ENCODE assay signal across 8 cellular contexts in genomic region chr1:27600500-27601175, GRCh38. TPM values are rescaled to one million over a fixed set of nuclear protein-coding genes. Genes with fewer than 3 reads are reported as not detected.
DNase-seq lines count a peak whose midpoint lies in the region; ATAC-seq and TF ChIP-seq lines count a peak whose summit lies in the region.

No MANE protein-coding gene starts in this region.

- H3K79me2 ChIP-seq in DND-41 (ENCODE audit: insufficient read depth, low read length), result peaks cover 82% of the 10 kb centered on the region
- peaks cover 59% of the 10 kb centered on the region for H3K79me2 ChIP-seq in trophoblast cell (ENCODE audit: control insufficient read depth, insufficient read depth, low read length, poor library complexity)

- no peak overlapping the region for H4K12ac ChIP-seq in trophoblast cell (ENCODE audit: low read depth, low read length)

- no CpG with 5 or more reads among the region's 3 CpGs for WGBS in trophoblast cell (ENCODE audit: extremely low coverage, insufficient coverage, insufficient read length)

- peak overlapping the region; percentile 34 for H2BK5ac ChIP-seq in trophoblast cell (ENCODE audit: low read depth, low read length, poor library complexity)

- no peak overlapping the region for H4K8ac ChIP-seq in trophoblast cell (ENCODE audit: low read depth, low read length)

- peak overlapping the region; percentile 66 for H3K4ac ChIP-seq in trophoblast cell (ENCODE audit: low read depth, low read length)

- peak overlapping the region; percentile 15 for H3K18ac ChIP-seq in trophoblast cell (ENCODE audit: low read length)

- no peaks in the 10 kb centered on the region for H3K9me3 ChIP-seq in DND-41 (ENCODE audit: insufficient read depth, low read length, severe bottlenecking)
- peaks cover 5% of the 10 kb centered on the region for H3K9me3 ChIP-seq in trophoblast cell (ENCODE audit: insufficient read depth, low read depth, low read length)

- no peak overlapping the region for H3K23ac ChIP-seq in trophoblast cell (ENCODE audit: low read length)

- H3K4me3 ChIP-seq in DND-41 (ENCODE audit: low read depth in 1 of 2, low read length in 2 of 2) (peak overlapping the region in 1 of 2 experiments; percentile 46; a peak in 2 of 4 replicates), trophoblast cell (ENCODE audit: low read depth, low read length) (no peak overlapping the region)

- TF ChIP-seq CTCF in DND-41 (IDR thresholded peaks at IDR 0.05; ENCODE audit: borderline replicate concordance, extremely low read depth, low read length, poor library complexity, severe bottlenecking), result no peak

- peak overlapping the region; percentile 64 for H3K4me2 ChIP-seq in DND-41 (ENCODE audit: insufficient read depth, low read length)
- peak overlapping the region; percentile 90 for H3K4me2 ChIP-seq in trophoblast cell (ENCODE audit: low read length)

- H2BK120ac ChIP-seq in trophoblast cell (ENCODE audit: insufficient read depth, low read length, poor library complexity), result no peak overlapping the region

- peaks cover 68% of the 10 kb centered on the region for H4K20me1 ChIP-seq in DND-41 (ENCODE audit: insufficient read depth, low read length)

- peaks cover 16% of the 10 kb centered on the region for H3K36me3 ChIP-seq in DND-41 (ENCODE audit: insufficient read depth, low read length)
- peaks cover 8 to 9% of the 10 kb centered on the region in 2 experiments for H3K36me3 ChIP-seq in trophoblast cell (ENCODE audit: control insufficient read depth in 1 of 2, insufficient read depth in 2 of 2, low read length in 2 of 2)

- no peak overlapping the region for H2BK12ac ChIP-seq in trophoblast cell (ENCODE audit: low read length)

- H3K4me1 ChIP-seq in DND-41 (ENCODE audit: insufficient read depth, low read length) (peaks cover 78% of the 10 kb centered on the region), trophoblast cell (ENCODE audit: control insufficient read depth in 1 of 2, insufficient read depth in 2 of 2, low read length in 2 of 2) (peaks cover 66 to 67% of the 10 kb centered on the region in 2 experiments)

- ATAC-seq in DND-41 (ENCODE audit: insufficient read depth, low read depth) (no peak), GM21526 (IDR thresholded peaks at IDR 0.05; ENCODE audit: low FRiP score, unreplicated experiment) (no peak), GM21619 (IDR thresholded peaks at IDR 0.05; ENCODE audit: unreplicated experiment) (no peak), HG03460 (IDR thresholded peaks at IDR 0.05; ENCODE audit: unreplicated experiment) (no peak)

- no peak overlapping the region for H2AK5ac ChIP-seq in trophoblast cell (ENCODE audit: low read length)

- no peak overlapping the region for H4K91ac ChIP-seq in trophoblast cell (ENCODE audit: low read depth, low read length)

- H3K9ac ChIP-seq in DND-41 (ENCODE audit: low read depth, low read length) (peak overlapping the region; percentile 91; the same call in 1 of the 2 replicates), trophoblast cell (ENCODE audit: low read length) (no peak overlapping the region)

- no peak overlapping the region for H2AFZ ChIP-seq in DND-41 (ENCODE audit: low read depth, low read length)
- no peak overlapping the region for H2AFZ ChIP-seq in trophoblast cell (ENCODE audit: insufficient read depth, low read length, poor library complexity)

- H3K79me1 ChIP-seq in trophoblast cell (ENCODE audit: low read length), result peaks cover 49% of the 10 kb centered on the region

- H3K27ac ChIP-seq in DND-41 (ENCODE audit: low read length) (peak overlapping the region; percentile 76), cingulate gyrus (ENCODE audit: low read depth, low read length) (peak overlapping the region; percentile 47), trophoblast cell (ENCODE audit: low read depth, low read length) (no peak overlapping the region)

- H3K27me3 ChIP-seq in DND-41 (ENCODE audit: insufficient read depth, low read length, poor library complexity), result no peaks in the 10 kb centered on the region
- H3K27me3 ChIP-seq in trophoblast cell (ENCODE audit: insufficient read depth, low read length), result no peaks in the 10 kb centered on the region

- H3K14ac ChIP-seq in trophoblast cell (ENCODE audit: low read length), result no peak overlapping the region

- DNase-seq in DND-41, result no peak
- peak; percentile 83 for DNase-seq in NCI-H1694 (lab: John Stamatoyannopoulos, UW)
- DNase-seq in trophoblast cell, result no peak
- DNase-seq in HUDEP-2 (lab: John Stamatoyannopoulos, UW; ENCODE audit: unreplicated experiment in 76 of 76), result no peak

RNA-seq across cellular contexts. Expression of gene AHDC1, which starts 3.3 kb away (rescaled TPM):
- 37.4 and 37.5 TPM in 2 replicates for polyA plus RNA-seq in trophoblast cell (2013)

RNA-seq across cellular contexts. Expression of gene FGR, which starts 34.3 kb away (rescaled TPM):
- polyA plus RNA-seq in trophoblast cell (2013), result 0.04 TPM in 1 of 2 replicates, not detected in the other
